Comparison of ENCODE assay signal across 8 cellular contexts in genomic region chr1:206430031-206430983, GRCh38. TPM values are rescaled to one million over a fixed set of nuclear protein-coding genes. Genes with fewer than 3 reads are reported as not detected.
DNase-seq lines count a peak whose midpoint lies in the region; ATAC-seq and TF ChIP-seq lines count a peak whose summit lies in the region.

No MANE protein-coding gene starts in this region.

- H3K4me3 Mint-ChIP-seq in activated CD8-positive, alpha-beta memory T cell treated with anti-CD3 and anti-CD28 coated beads, Interleukin-2, amount 10 ng/mL, durations not matched to agents 7 days and 5 days, result no peak overlapping the region
- no peak overlapping the region for H3K4me3 Mint-ChIP-seq in neural progenitor cell
- H3K4me3 Mint-ChIP-seq in activated CD4-positive, alpha-beta memory T cell treated with anti-CD3 and anti-CD28 coated beads for 36 hours, result no peak overlapping the region

- WGBS in sigmoid colon, 2 donors, result 42 to 57% methylated on average over 9 of the region's 9 CpGs

- peaks cover 0 to 20% (median 15%) of the 10 kb centered on the region in 4 donors for H3K4me1 ChIP-seq in sigmoid colon
- H3K4me1 ChIP-seq in neural progenitor cell, result no peaks in the 10 kb centered on the region

- no peak for DNase-seq in activated CD8-positive, alpha-beta memory T cell treated with anti-CD3 and anti-CD28 coated beads, Interleukin-2, amount 10 ng/mL, durations not matched to agents 7 days and 5 days
- no peak for DNase-seq in activated CD8-positive, alpha-beta memory T cell treated with anti-CD3 and anti-CD28 coated beads, Interleukin-2, amount 50 U/mL, for 48 hours
- DNase-seq in amniotic stem cell (lab: John Stamatoyannopoulos, UW) (peak; percentile 72), sigmoid colon (no peak), neural progenitor cell (ENCODE audit: low spot score) (no peak), Ammon's horn (ENCODE audit: low spot score) (no peak)
- no peak for DNase-seq in activated CD4-positive, alpha-beta memory T cell treated with anti-CD3 and anti-CD28 coated beads for 36 hours

- peak; percentile 66 for ATAC-seq in activated CD8-positive, alpha-beta memory T cell treated with anti-CD3 and anti-CD28 coated beads, Interleukin-2, amount 10 ng/mL, durations not matched to agents 7 days and 5 days
- ATAC-seq in HG02885 (IDR thresholded peaks at IDR 0.05; ENCODE audit: poor library complexity, unreplicated experiment), result peak; percentile 95

- H3K27me3 ChIP-seq in sigmoid colon, result no peaks in the 10 kb centered on the region
- H3K27me3 ChIP-seq in neural progenitor cell, result no peaks in the 10 kb centered on the region

- peak in 1 of 4 experiments; percentile 19 for TF ChIP-seq CTCF in sigmoid colon (IDR thresholded peaks at IDR 0.05)
- TF ChIP-seq CTCF in neural progenitor cell (IDR thresholded peaks at IDR 0.05), result no peak

- no peak overlapping the region for H3K4me2 ChIP-seq in neural progenitor cell

- H3K9ac ChIP-seq in neural progenitor cell, result no peak overlapping the region

- TF ChIP-seq POLR2A in sigmoid colon (IDR thresholded peaks at IDR 0.05), result no peak

- no peak overlapping the region for H3K4me3 ChIP-seq in sigmoid colon
- no peak overlapping the region for H3K4me3 ChIP-seq in neural progenitor cell

- peaks cover 0 to 20% (median 0%) of the 10 kb centered on the region in 4 donors for H3K36me3 ChIP-seq in sigmoid colon
- no peaks in the 10 kb centered on the region for H3K36me3 ChIP-seq in neural progenitor cell

- no peaks in the 10 kb centered on the region for H3K9me3 Mint-ChIP-seq in activated CD8-positive, alpha-beta memory T cell treated with anti-CD3 and anti-CD28 coated beads, Interleukin-2, amount 10 ng/mL, durations not matched to agents 7 days and 5 days (ENCODE audit: low read depth)
- H3K9me3 Mint-ChIP-seq in neural progenitor cell, result no peaks in the 10 kb centered on the region
- H3K9me3 Mint-ChIP-seq in activated CD4-positive, alpha-beta memory T cell treated with anti-CD3 and anti-CD28 coated beads for 36 hours, result no peaks in the 10 kb centered on the region

- intact Hi-C loops in sigmoid colon (cut with DNase I), result no loop called here
- intact Hi-C loops in activated CD4-positive, alpha-beta memory T cell treated with anti-CD3 and anti-CD28 coated beads for 36 hours (cut with micrococcal nuclease), result no loop called here

- H3K27ac Mint-ChIP-seq in activated CD8-positive, alpha-beta memory T cell treated with anti-CD3 and anti-CD28 coated beads, Interleukin-2, amount 10 ng/mL, durations not matched to agents 7 days and 5 days, result no peak overlapping the region
- no peak overlapping the region for H3K27ac Mint-ChIP-seq in neural progenitor cell
- no peak overlapping the region for H3K27ac Mint-ChIP-seq in activated CD4-positive, alpha-beta memory T cell treated with anti-CD3 and anti-CD28 coated beads for 36 hours

- TF ChIP-seq EP300 in sigmoid colon (IDR thresholded peaks at IDR 0.05), result no peak

- H3K27me3 Mint-ChIP-seq in activated CD8-positive, alpha-beta memory T cell treated with anti-CD3 and anti-CD28 coated beads, Interleukin-2, amount 10 ng/mL, durations not matched to agents 7 days and 5 days, result no peaks in the 10 kb centered on the region
- H3K27me3 Mint-ChIP-seq in neural progenitor cell (ENCODE audit: insufficient read depth, low read depth), result no peaks in the 10 kb centered on the region
- no peaks in the 10 kb centered on the region for H3K27me3 Mint-ChIP-seq in activated CD4-positive, alpha-beta memory T cell treated with anti-CD3 and anti-CD28 coated beads for 36 hours

- H4K20me1 ChIP-seq in neural progenitor cell (ENCODE audit: low read depth), result no peaks in the 10 kb centered on the region

- peaks cover 51% of the 10 kb centered on the region for H3K36me3 Mint-ChIP-seq in activated CD8-positive, alpha-beta memory T cell treated with anti-CD3 and anti-CD28 coated beads, Interleukin-2, amount 10 ng/mL, durations not matched to agents 7 days and 5 days
- H3K36me3 Mint-ChIP-seq in neural progenitor cell, result peaks cover 41% of the 10 kb centered on the region
- H3K36me3 Mint-ChIP-seq in activated CD4-positive, alpha-beta memory T cell treated with anti-CD3 and anti-CD28 coated beads for 36 hours, result peaks cover 8% of the 10 kb centered on the region

- H3K27ac ChIP-seq in sigmoid colon, result peak overlapping the region in 3 of 4 donors; percentile 2 to 58 (median 33)
- H3K27ac ChIP-seq in neural progenitor cell, result no peak overlapping the region

- CTCF ChIA-PET in activated CD8-positive, alpha-beta memory T cell treated with anti-CD3 and anti-CD28 coated beads, Interleukin-2, amount 10 ng/mL, durations not matched to agents 7 days and 5 days (lab: Charles Lee), result interaction anchor here (1.0 kb wide), 1 partner anchor 8 kb away, joined by 5 read pairs; no protein-coding TSS in a partner anchor
- CTCF ChIA-PET in activated CD4-positive, alpha-beta memory T cell treated with anti-CD3 and anti-CD28 coated beads for 36 hours (lab: Charles Lee), result interaction anchor here (0.5 kb wide), 1 partner anchor 235 kb away, joined by 3 read pairs; no protein-coding TSS in a partner anchor

- peaks cover 24% of the 10 kb centered on the region for H3K4me1 Mint-ChIP-seq in activated CD8-positive, alpha-beta memory T cell treated with anti-CD3 and anti-CD28 coated beads, Interleukin-2, amount 10 ng/mL, durations not matched to agents 7 days and 5 days
- no peaks in the 10 kb centered on the region for H3K4me1 Mint-ChIP-seq in neural progenitor cell
- peaks cover 5% of the 10 kb centered on the region for H3K4me1 Mint-ChIP-seq in activated CD4-positive, alpha-beta memory T cell treated with anti-CD3 and anti-CD28 coated beads for 36 hours (ENCODE audit: low read depth)

- H3K79me2 ChIP-seq in neural progenitor cell (ENCODE audit: low read depth), result no peaks in the 10 kb centered on the region

- H2AFZ ChIP-seq in neural progenitor cell (replicated peaks), result no peak overlapping the region

- H3F3A ChIP-seq in neural progenitor cell (ENCODE audit: low read depth), result no peaks in the 10 kb centered on the region

- H3K9me3 ChIP-seq in sigmoid colon (no peaks in the 10 kb centered on the region), neural progenitor cell (ENCODE audit: low read depth) (no peaks in the 10 kb centered on the region)

- POLR2A ChIA-PET in activated CD4-positive, alpha-beta memory T cell treated with anti-CD3 and anti-CD28 coated beads for 36 hours (lab: Charles Lee), result no interaction called here

RNA-seq across cellular contexts. Expression of gene IKBKE, which starts 40.0 kb away (rescaled TPM):
- total RNA-seq in activated CD8-positive, alpha-beta memory T cell treated with anti-CD3 and anti-CD28 coated beads, Interleukin-2, amount 10 ng/mL, durations not matched to agents 7 days and 5 days, result 10 to 100 TPM; 64.8 to 72.7 TPM
- 1 to 10 TPM; 1.6 to 3.2 (median 2.7) TPM for total RNA-seq in sigmoid colon
- polyA plus RNA-seq in sigmoid colon, result 10 to 100 TPM in 1 of 3 donors, 1 to 10 TPM in 2; 7.2 to 23.2 (median 9.9) TPM
- total RNA-seq in neural progenitor cell (ENCODE audit: low replicate concordance), result 0.26 and 2.7 TPM in 2 replicates
- total RNA-seq in activated CD4-positive, alpha-beta memory T cell treated with anti-CD3 and anti-CD28 coated beads for 36 hours, result 10 to 100 TPM; 18.4 to 19.4 TPM
